In genomic region chr17:82598256-82599011, GRCh38 we compare ENCODE assay signal across 17 cellular contexts. TPM values are rescaled to one million over a fixed set of nuclear protein-coding genes. Genes with fewer than 3 reads are reported as not detected.
DNase-seq lines count a peak whose midpoint lies in the region; ATAC-seq, FAIRE-seq and TF ChIP-seq lines count a peak whose summit lies in the region.
"Had no signal": no experiment of that assay in that cellular context is flagged by ENCODE, and none has a peak within 500 bp of the region (broad histone marks: within the 10 kb centered on the region; RNA-seq: fewer than 3 reads in every experiment).

No MANE protein-coding gene starts in this region.

- ATAC-seq in K562, result no peak
- ATAC-seq: HCT116, left lung had no signal

- no peaks in the 10 kb centered on the region for H3K27me3 Mint-ChIP-seq in type B pancreatic cell
- no peaks in the 10 kb centered on the region for H3K27me3 Mint-ChIP-seq in Calu3 (ENCODE audit: unreplicated experiment)

- H3K4me3 ChIP-seq in AG10803 (ENCODE audit: low read length) (no peak overlapping the region), K562 (no peak overlapping the region)
- H3K4me3 ChIP-seq: breast epithelium, left lung, PC-9 had no signal

- H3K9me3 Mint-ChIP-seq in type B pancreatic cell (no peaks in the 10 kb centered on the region), Calu3 (ENCODE audit: low read depth, unreplicated experiment) (no peaks in the 10 kb centered on the region)

- peaks cover 16% of the 10 kb centered on the region for H3K79me2 ChIP-seq in K562 (ENCODE audit: control insufficient read depth, insufficient read depth, low read length)

- DNase-seq in AG10803 (ENCODE audit: low read depth) (peak; percentile 43), HT1080 (ENCODE audit: low read depth) (peak; percentile 47), K562 (ENCODE audit: extremely low read depth in 1 of 4, low spot score in 3 of 4) (no peak), kidney tubule cell (ENCODE audit: low spot score) (peak; percentile 71), GDM1 (lab: John Stamatoyannopoulos, UW) (no peak), type B pancreatic cell (ENCODE audit: extremely low spot score, unreplicated experiment) (no peak), Calu3 (no peak)
- no peak for DNase-seq in stimulated activated CD4-positive, alpha-beta T cell treated with anti-CD3 and anti-CD28 coated beads, Interleukin-4, amount 100 ng/mL, for 4 hours
- DNase-seq: activated T-cell treated with anti-CD3 and anti-CD28 coated beads for 4 hours; KG1; PC-9; stimulated activated CD4-positive, alpha-beta T cell treated with anti-CD3 and anti-CD28 coated beads, Interleukin-15, amount 100 ng/mL, for 24 hours had no signal

- H3K4me3 Mint-ChIP-seq in type B pancreatic cell (no peak overlapping the region), Calu3 (ENCODE audit: low read depth, unreplicated experiment) (no peak overlapping the region)

- no peak for FAIRE-seq in K562 (lab: Jason Lieb, UNC)
- FAIRE-seq: frontal cortex had no signal

- no peak overlapping the region for H3K9ac ChIP-seq in K562 (ENCODE audit: insufficient read depth in 1 of 2, low read depth in 2 of 2, low read length in 2 of 2)

- no peak overlapping the region for H3K27ac ChIP-seq in K562 (ENCODE audit: extremely low read depth, low read depth, low read length)
- H3K27ac ChIP-seq: left lung, neutrophil, PC-9 had no signal

- no peak overlapping the region for H3K4me2 ChIP-seq in K562 (ENCODE audit: insufficient read depth, low read length)
- H3K4me2 ChIP-seq: PC-9 had no signal

- no peaks in the 10 kb centered on the region for H4K20me1 ChIP-seq in K562 (replicated peaks; ENCODE audit: control insufficient read depth, insufficient read depth, low read length)

- TF ChIP-seq CTCF in AG10803 (conservative IDR thresholded peaks at IDR 0.05; ENCODE audit: low read length), result no peak
- no peak for TF ChIP-seq CTCF in K562 (IDR thresholded peaks at IDR 0.05 in 2 of 3, conservative IDR thresholded peaks at IDR 0.05 in 1 of 3; ENCODE audit: insufficient read depth in 2 of 3, low read depth in 1 of 3, low read length in 3 of 3)
- TF ChIP-seq CTCF in type B pancreatic cell (conservative IDR thresholded peaks at IDR 0.05), result no peak
- TF ChIP-seq CTCF in Calu3 (IDR thresholded peaks at IDR 0.05; ENCODE audit: unreplicated experiment), result no peak

- in situ Hi-C loops in K562 (cut with MboI), result no loop called here

- TF ChIP-seq RAD21 in K562 (CRISPR knock-in tag; conservative IDR thresholded peaks at IDR 0.05 in 1 of 2, IDR thresholded peaks at IDR 0.05 in 1 of 2), result no peak

- BruUV-seq in K562 (replicated peaks; lab: Mats Ljungman, UMichigan), result no TSS peak
- no TSS peak for BruUV-seq in Calu3 (replicated peaks; lab: Mats Ljungman, UMichigan)

- no peaks in the 10 kb centered on the region for H3K27me3 ChIP-seq in K562 (ENCODE audit: control insufficient read depth in 2 of 2, insufficient read depth in 2 of 2, low read length in 2 of 2)
- H3K27me3 ChIP-seq: breast epithelium, left lung, neutrophil had no signal

- H3K9me3 ChIP-seq in K562 (replicated peaks; ENCODE audit: control insufficient read depth, insufficient read depth, low read depth, low read length), result no peaks in the 10 kb centered on the region
- H3K9me3 ChIP-seq: breast epithelium, left lung, neutrophil had no signal

- POLR2A ChIA-PET in K562 (lab: Yijun Ruan, JAX), result no interaction called here

- no peak for TF ChIP-seq EP300 in K562 (IDR thresholded peaks at IDR 0.05; ENCODE audit: low read length)

- H2AFZ ChIP-seq in K562 (ENCODE audit: low read depth, low read length), result no peak overlapping the region
- H2AFZ ChIP-seq: PC-9 had no signal

- H3K36me3 ChIP-seq in K562 (ENCODE audit: control insufficient read depth, insufficient read depth, low read length), result peaks cover 96% of the 10 kb centered on the region; the same call in 2 of the 3 replicates

- no peak for TF ChIP-seq POLR2A in K562 (conservative IDR thresholded peaks at IDR 0.05)

- H3K9me1 ChIP-seq in K562 (ENCODE audit: control insufficient read depth, insufficient read depth, low read length), result peaks cover 4% of the 10 kb centered on the region

- H3K4me1 ChIP-seq in K562 (replicated peaks in 1 of 2; ENCODE audit: control insufficient read depth in 2 of 2, insufficient read depth in 2 of 2, low read length in 2 of 2), result peaks cover 0 to 18% of the 10 kb centered on the region in 2 experiments; a peak in 3 of 5 replicates

- WGBS in K562 (ENCODE audit: insufficient coverage, low coverage, missing lambda C conversion rate), result 94% methylated on average over 19 of the region's 21 CpGs

- CTCF ChIA-PET in K562 (lab: Yijun Ruan, JAX; ENCODE audit: low intra/inter-chr PET ratio) (no interaction called here), Calu3 (lab: Charles Lee) (no interaction called here)

- H3K27ac Mint-ChIP-seq in type B pancreatic cell, result no peak overlapping the region
- no peak overlapping the region for H3K27ac Mint-ChIP-seq in Calu3 (ENCODE audit: unreplicated experiment)

- H3K4me1 Mint-ChIP-seq in type B pancreatic cell (ENCODE audit: unreplicated experiment) (peaks cover 2% of the 10 kb centered on the region), Calu3 (ENCODE audit: low read depth, unreplicated experiment) (peaks cover 5% of the 10 kb centered on the region)

- peaks cover 17% of the 10 kb centered on the region for H3K36me3 Mint-ChIP-seq in type B pancreatic cell
- peaks cover 73% of the 10 kb centered on the region for H3K36me3 Mint-ChIP-seq in Calu3 (ENCODE audit: insufficient read depth, unreplicated experiment)

- intact Hi-C loops in K562 (cut with micrococcal nuclease) (no loop called here), Calu3 (cut with micrococcal nuclease; ENCODE audit: unreplicated experiment) (no loop called here)

TF ChIP-seq in K562, 482 proteins besides CTCF, POLR2A, EP300 and RAD21:
- peak; percentile 56; the same call in 1 of the 2 replicates for TF ChIP-seq POLR2G (IDR thresholded peaks at IDR 0.05; ENCODE audit: low read depth, low read length)
- no peak for TF ChIP-seq SLC30A9 (CRISPR knock-in tag; IDR thresholded peaks at IDR 0.05)
- TF ChIP-seq MCM7 (IDR thresholded peaks at IDR 0.05), result no peak
- TF ChIP-seq HNRNPUL1 (IDR thresholded peaks at IDR 0.05; ENCODE audit: low read length), result no peak
- peak; percentile 24 for TF ChIP-seq RBM22 (IDR thresholded peaks at IDR 0.05; ENCODE audit: low read depth, low read length, poor library complexity, severe bottlenecking)
- TF ChIP-seq ESRRA (IDR thresholded peaks at IDR 0.05; ENCODE audit: borderline replicate concordance, low read depth), result no peak
- no peak for TF ChIP-seq NFIC (IDR thresholded peaks at IDR 0.05)
- TF ChIP-seq ZNF121 (CRISPR knock-in tag; conservative IDR thresholded peaks at IDR 0.05), result peak; percentile 84
TF ChIP-seq in K562: peak in this region for 3.

RNA-seq across cellular contexts. Expression of gene WDR45B, which starts 49.8 kb away (rescaled TPM):
- 89.2 and 102 TPM in 2 replicates for total RNA-seq in HT1080 (2014; rRNA removed; shearing (Covaris generic))
- 105 and 110 TPM in 2 replicates for polyA plus RNA-seq in HT1080 (2015; cell fraction: cytosol; rRNA removed)
- polyA plus RNA-seq in HT1080 (2015; cell fraction: nucleus; rRNA removed), result 86.0 and 87.7 TPM in 2 replicates
- total RNA-seq in K562 (2011; cell fraction: chromatin; rRNA removed; ENCODE audit: low replicate concordance), result 83.1 and 109 TPM in 2 replicates
- total RNA-seq in K562 (2011; cell fraction: nucleolus; rRNA removed), result 50.1 and 60.7 TPM in 2 replicates
- 83.7 and 86.3 TPM in 2 replicates for total RNA-seq in K562 (2011; cell fraction: nucleoplasm; rRNA removed)
- total RNA-seq in K562 (2014; rRNA removed), result 30.6 and 36.8 TPM in 2 replicates
- total RNA-seq in K562 (2014; rRNA removed; fragmentation: Illumina TruSeq; extraction: Trizol), result 27.9 and 30.0 TPM in 2 replicates
- 35.2 and 35.9 TPM in 2 replicates for total RNA-seq in K562 (2015; rRNA removed; fragmentation: Illumina TruSeq; extraction: Trizol)
- 35.8 and 38.3 TPM in 2 replicates for total RNA-seq in K562 (2021)
- polyA plus RNA-seq in K562 (2011; rRNA removed), result 74.4 and 75.8 TPM in 2 replicates
- 58.3 and 60.5 TPM in 2 replicates for polyA plus RNA-seq in K562 (2011; cell fraction: cytosol; rRNA removed)
- polyA plus RNA-seq in K562 (2011; cell fraction: nucleus; rRNA removed), result 106 and 133 TPM in 2 replicates
- polyA plus RNA-seq in K562 (2012), result 38.1 and 40.3 TPM in 2 replicates
- 39.2 and 40.0 TPM in 2 replicates for polyA plus RNA-seq in K562 (2014; fragmentation: Illumina TruSeq; extraction: Trizol)
- 1 to 10 TPM in 1 of 2 experiments, under 1 TPM in 1; 0.72 to 1.9 TPM for polyA plus RNA-seq in K562 (2014; fragmentation: Nextera tagmentation; extraction: Ambion mirVana)
- 43.1 and 46.1 TPM in 2 replicates for polyA plus RNA-seq in K562 (2014; rRNA removed)
- 37.0 and 42.6 TPM in 2 replicates for polyA minus RNA-seq in K562 (2011; rRNA and poly(A)+ RNA removed)
- 28.9 and 36.0 TPM in 2 replicates for polyA minus RNA-seq in K562 (2011; cell fraction: cytosol; rRNA and poly(A)+ RNA removed)
- 29.6 and 30.9 TPM in 2 replicates for polyA minus RNA-seq in K562 (2011; cell fraction: nucleus; rRNA and poly(A)+ RNA removed)
- 74.0 and 100 TPM in 2 replicates for total RNA-seq in type B pancreatic cell (ENCODE audit: low replicate concordance)
- 106 and 108 TPM in 2 replicates for total RNA-seq in Calu3 (2022)

Comparison
In these comparisons a context has a peak if more than half of its experiments do, and no peak if none do; other contexts are left out.
1. DNase-seq: peak in AG10803 (single experiment), HT1080 (single experiment) and kidney tubule cell (single experiment); none in K562 (0 of 4), GDM1 (single experiment), type B pancreatic cell (single experiment), Calu3 (single experiment) and stimulated activated CD4-positive, alpha-beta T cell treated with anti-CD3 and anti-CD28 coated beads, Interleukin-4, amount 100 ng/mL, for 4 hours (0 of 2).